Comparison of ENCODE assay signal across 10 cellular contexts in the genomic region with DNA sequence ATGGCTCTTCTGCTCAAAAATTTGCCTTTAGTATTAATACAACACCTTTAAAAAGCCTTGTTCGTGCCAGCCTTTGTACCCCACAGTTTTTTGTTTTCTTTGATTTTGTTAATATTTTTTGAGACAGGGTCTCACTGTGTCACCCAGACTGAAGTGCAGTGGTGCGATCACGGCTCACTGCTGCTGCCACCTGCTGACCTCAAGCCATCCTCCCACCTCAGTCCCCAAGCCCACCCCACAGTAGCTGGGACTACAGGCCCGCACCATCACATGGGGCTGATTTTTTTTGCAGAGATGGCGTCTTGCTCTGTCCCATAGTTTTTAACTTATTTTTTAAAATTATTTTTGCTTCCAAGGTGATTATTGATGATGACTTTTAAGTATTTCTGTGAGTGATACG.
A peak's percentile ranks its signal among the peaks of the same experiment; 100 is the strongest.
DNase-seq lines count a peak whose midpoint lies in the region; ATAC-seq and TF ChIP-seq lines count a peak whose summit lies in the region.
"Had no signal": no experiment of that assay in that cellular context is flagged by ENCODE, and none has a peak within 500 bp of the region (broad histone marks: within the 10 kb centered on the region; RNA-seq: fewer than 3 reads in every experiment).

No MANE protein-coding gene starts in this region.

- peaks cover 2% of the 10 kb centered on the region for H3K27me3 Mint-ChIP-seq in endodermal cell (ENCODE audit: insufficient read depth)
- H3K27me3 Mint-ChIP-seq: effector memory CD8-positive, alpha-beta T cell had no signal

- H3K4me3 ChIP-seq in MM.1S (ENCODE audit: low read length) (no peak overlapping the region), endodermal cell (ENCODE audit: low read length) (no peak overlapping the region)

- H3K27ac ChIP-seq in MM.1S (ENCODE audit: low read length) (no peak overlapping the region), endodermal cell (ENCODE audit: low read depth, low read length) (no peak overlapping the region)

- no peaks in the 10 kb centered on the region for H3K36me3 Mint-ChIP-seq in endodermal cell (ENCODE audit: low read depth)

- H2AFZ ChIP-seq in MM.1S (ENCODE audit: low read length): no peak overlapping the region

- WGBS in endodermal cell (ENCODE audit: insufficient coverage in 1 of 2, insufficient read length in 1 of 2), 2 experiments: 37 to 100% methylated on average over 1 to 4 of the region's 6 CpGs

- TF ChIP-seq CTCF in MM.1S (IDR thresholded peaks at IDR 0.05; ENCODE audit: low read length) (peak; percentile 41), endodermal cell (conservative IDR thresholded peaks at IDR 0.05) (peak; percentile 94)

- H3K27me3 ChIP-seq in MM.1S (replicated peaks; ENCODE audit: insufficient read depth, low read length) (no peaks in the 10 kb centered on the region), endodermal cell (ENCODE audit: control insufficient read depth, insufficient read depth, low read length, poor library complexity, severe bottlenecking) (no peaks in the 10 kb centered on the region)

- DNase-seq in MM.1S: no peak
- DNase-seq in endodermal cell: peak; percentile 87
- DNase-seq in retina: peak; percentile 15
- no peak for DNase-seq in kidney tubule cell (ENCODE audit: low spot score)
- DNase-seq: effector memory CD8-positive, alpha-beta T cell; NCI-H524 treated with DMSO at 0.1 percent for 48 hours had no signal

- no peak overlapping the region for H3K4me2 ChIP-seq in MM.1S (ENCODE audit: low read depth, low read length)

- no peak overlapping the region for H3K27ac Mint-ChIP-seq in endodermal cell
- H3K27ac Mint-ChIP-seq: effector memory CD8-positive, alpha-beta T cell had no signal

- no peaks in the 10 kb centered on the region for H3K9me3 ChIP-seq in MM.1S (replicated peaks; ENCODE audit: insufficient read depth, low read length)
- no peaks in the 10 kb centered on the region for H3K9me3 ChIP-seq in endodermal cell (ENCODE audit: control insufficient read depth, low read length)

- peaks cover 7% of the 10 kb centered on the region for H3K4me1 Mint-ChIP-seq in endodermal cell

- H3K36me3 ChIP-seq in MM.1S (replicated peaks; ENCODE audit: insufficient read depth, low read length) (no peaks in the 10 kb centered on the region), endodermal cell (ENCODE audit: control insufficient read depth, insufficient read depth, low read length) (no peaks in the 10 kb centered on the region)

- no peak overlapping the region for H3K4me3 Mint-ChIP-seq in endodermal cell
- H3K4me3 Mint-ChIP-seq: effector memory CD8-positive, alpha-beta T cell had no signal

- no peaks in the 10 kb centered on the region for H4K20me1 ChIP-seq in MM.1S (ENCODE audit: insufficient read depth, low read length)

- peak; percentile 71 for ATAC-seq in GM18867 (IDR thresholded peaks at IDR 0.05; ENCODE audit: unreplicated experiment)
- ATAC-seq in HG03135 (IDR thresholded peaks at IDR 0.05; ENCODE audit: unreplicated experiment): no peak
- no peak for ATAC-seq in GM19397 (IDR thresholded peaks at IDR 0.05; ENCODE audit: unreplicated experiment)
- no peak for ATAC-seq in HG02970 (IDR thresholded peaks at IDR 0.05; ENCODE audit: low FRiP score, unreplicated experiment)
- ATAC-seq: effector memory CD8-positive, alpha-beta T cell had no signal

- H3K9me2 ChIP-seq in MM.1S (replicated peaks; ENCODE audit: insufficient read depth, low read length): no peaks in the 10 kb centered on the region

- no peaks in the 10 kb centered on the region for H3F3A ChIP-seq in MM.1S (ENCODE audit: insufficient read depth, low read length)

- H3K9me3 Mint-ChIP-seq in endodermal cell: peaks cover 3% of the 10 kb centered on the region
- H3K9me3 Mint-ChIP-seq: effector memory CD8-positive, alpha-beta T cell had no signal

- H3K79me2 ChIP-seq in MM.1S (ENCODE audit: low read length): no peaks in the 10 kb centered on the region

- H3K9ac ChIP-seq in MM.1S (ENCODE audit: low read length) (no peak overlapping the region), endodermal cell (ENCODE audit: extremely low read depth, low read length, poor library complexity, severe bottlenecking) (no peak overlapping the region)

- no peaks in the 10 kb centered on the region for H3K4me1 ChIP-seq in MM.1S (ENCODE audit: low read length)
- no peaks in the 10 kb centered on the region for H3K4me1 ChIP-seq in endodermal cell (ENCODE audit: control insufficient read depth, insufficient read depth, low read length)

Comparison
In these comparisons a context has a peak if more than half of its experiments do, and no peak if none do; other contexts are left out.
1. DNase-seq: peak in endodermal cell (single experiment) and retina (single experiment); none in MM.1S (single experiment) and kidney tubule cell (single experiment).